Comparison of ENCODE assay signal across 1 cellular context in genomic region chr5:180071418-180072255, GRCh38.
TF ChIP-seq lines count a peak whose summit lies in the region.

Gene RNF130 (minus strand): TSS chr5:180071759. CDS start chr5:180071702, 57 bp downstream.

TF ChIP-seq in HepG2, 621 proteins besides CTCF, POLR2A, EP300 and RAD21 (continued from another document and continues in another):
- TF ChIP-seq FOXP4 (CRISPR knock-in tag; IDR thresholded peaks at IDR 0.05) (peak; percentile 73), CC2D1A (CRISPR knock-in tag; IDR thresholded peaks at IDR 0.05) (peak; percentile 98; the same call in 1 of the 2 replicates), ZNF292 (CRISPR knock-in tag; IDR thresholded peaks at IDR 0.05; ENCODE audit: borderline replicate concordance, low read depth) (no peak), CHD2 (IDR thresholded peaks at IDR 0.05; ENCODE audit: low read depth, low read length) (peak; percentile 75), NCOR1 (IDR thresholded peaks at IDR 0.05; ENCODE audit: borderline replicate concordance, low read length) (no peak), ZNF614 (CRISPR knock-in tag; IDR thresholded peaks at IDR 0.05; ENCODE audit: borderline replicate concordance) (peak; percentile 86; the same call in 1 of the 2 replicates), MTA3 (CRISPR knock-in tag; IDR thresholded peaks at IDR 0.05) (no peak), GLI4 (CRISPR knock-in tag; IDR thresholded peaks at IDR 0.05; ENCODE audit: borderline replicate concordance) (no peak), PATZ1 (CRISPR knock-in tag; IDR thresholded peaks at IDR 0.05) (peak; percentile 54), ZNF280D (CRISPR knock-in tag; IDR thresholded peaks at IDR 0.05) (no peak), ZKSCAN5 (CRISPR knock-in tag; IDR thresholded peaks at IDR 0.05) (no peak), TFDP2 (CRISPR knock-in tag; IDR thresholded peaks at IDR 0.05) (peak; percentile 97), PAF1 (CRISPR knock-in tag; IDR thresholded peaks at IDR 0.05) (no peak), SYNCRIP (IDR thresholded peaks at IDR 0.05; ENCODE audit: insufficient read depth, low read depth, low read length) (no peak), EED (CRISPR knock-in tag; IDR thresholded peaks at IDR 0.05) (peak; percentile 97), NFE2L1 (CRISPR knock-in tag; IDR thresholded peaks at IDR 0.05; ENCODE audit: borderline replicate concordance) (0 out of 2 replicates have a peak, but pooled peaks have one; percentile 81), CENPX (CRISPR knock-in tag; IDR thresholded peaks at IDR 0.05) (no peak), UBTF (CRISPR knock-in tag; IDR thresholded peaks at IDR 0.05) (peak; percentile 59; the same call in 1 of the 2 replicates), NFE2L2 (IDR thresholded peaks at IDR 0.05; ENCODE audit: low read length) (no peak), ZUFSP (CRISPR knock-in tag; IDR thresholded peaks at IDR 0.05; ENCODE audit: borderline replicate concordance) (0 out of 2 replicates have a peak, but pooled peaks have one; percentile 57), KAT7 (CRISPR knock-in tag; IDR thresholded peaks at IDR 0.05; ENCODE audit: borderline replicate concordance) (0 out of 2 replicates have a peak, but pooled peaks have one; percentile 44), ERF (CRISPR knock-in tag; IDR thresholded peaks at IDR 0.05) (peak; percentile 99), ZNF597 (CRISPR knock-in tag; IDR thresholded peaks at IDR 0.05) (no peak), TEAD3 (CRISPR knock-in tag; optimal IDR thresholded peaks at IDR 0.05; ENCODE audit: borderline replicate concordance) (peak; percentile 74), ZSCAN22 (CRISPR knock-in tag; IDR thresholded peaks at IDR 0.05) (peak; percentile 62; the same call in 1 of the 2 replicates), SALL2 (CRISPR knock-in tag; IDR thresholded peaks at IDR 0.05) (peak; percentile 93), ZNF260 (CRISPR knock-in tag; IDR thresholded peaks at IDR 0.05; ENCODE audit: borderline replicate concordance, low read depth) (no peak), TBP (CRISPR knock-in tag; IDR thresholded peaks at IDR 0.05) (no peak), ZNF570 (CRISPR knock-in tag; IDR thresholded peaks at IDR 0.05; ENCODE audit: borderline replicate concordance) (peak; percentile 75; the same call in 1 of the 2 replicates), SOX6 (IDR thresholded peaks at IDR 0.05) (no peak), SOX6 (CRISPR knock-in tag; IDR thresholded peaks at IDR 0.05) (peak; percentile 37; the same call in 1 of the 2 replicates), ZNF280B (CRISPR knock-in tag; IDR thresholded peaks at IDR 0.05; ENCODE audit: borderline replicate concordance) (peak; percentile 99), ZNF432 (CRISPR knock-in tag; IDR thresholded peaks at IDR 0.05; ENCODE audit: borderline replicate concordance) (no peak), MED13 (CRISPR knock-in tag; IDR thresholded peaks at IDR 0.05) (peak; percentile 93; the same call in 1 of the 2 replicates), ZNF549 (CRISPR knock-in tag; IDR thresholded peaks at IDR 0.05) (0 out of 2 replicates have a peak, but pooled peaks have one; percentile 21), PTBP1 (IDR thresholded peaks at IDR 0.05; ENCODE audit: low read depth, low read length, poor library complexity, severe bottlenecking) (peak; percentile 82), CSRNP1 (CRISPR knock-in tag; IDR thresholded peaks at IDR 0.05) (peak; percentile 96), ZMYM3 (CRISPR knock-in tag; IDR thresholded peaks at IDR 0.05) (peak; percentile 29; the same call in 1 of the 2 replicates), SATB2 (CRISPR knock-in tag; IDR thresholded peaks at IDR 0.05) (peak; percentile 99), JUND (CRISPR knock-in tag; IDR thresholded peaks at IDR 0.05) (no peak), SNAPC2 (CRISPR knock-in tag; IDR thresholded peaks at IDR 0.05) (peak; percentile 94; the same call in 1 of the 2 replicates), KDM6A (CRISPR knock-in tag; IDR thresholded peaks at IDR 0.05; ENCODE audit: low read depth) (no peak), ZNF616 (CRISPR knock-in tag; IDR thresholded peaks at IDR 0.05; ENCODE audit: low read depth) (peak; percentile 98), FOXK2 (IDR thresholded peaks at IDR 0.05) (no peak), FOXA3 (CRISPR knock-in tag; IDR thresholded peaks at IDR 0.05) (peak; percentile 61), ZNF572 (CRISPR knock-in tag; IDR thresholded peaks at IDR 0.05) (no peak), ZNF644 (CRISPR knock-in tag; IDR thresholded peaks at IDR 0.05; ENCODE audit: low read depth) (no peak), SIN3A (IDR thresholded peaks at IDR 0.05; ENCODE audit: borderline replicate concordance, low read depth, low read length) (peak; percentile 45; the same call in 1 of the 2 replicates), CAMTA2 (CRISPR knock-in tag; IDR thresholded peaks at IDR 0.05; ENCODE audit: borderline replicate concordance) (peak; percentile 48; the same call in 1 of the 2 replicates), SMAD3 (CRISPR knock-in tag; IDR thresholded peaks at IDR 0.05) (peak; percentile 91), HIVEP1 (CRISPR knock-in tag; IDR thresholded peaks at IDR 0.05) (peak; percentile 2; the same call in 1 of the 2 replicates), CEBPG (CRISPR knock-in tag; IDR thresholded peaks at IDR 0.05) (peak; percentile 32; the same call in 1 of the 2 replicates), NFKBIZ (CRISPR knock-in tag; IDR thresholded peaks at IDR 0.05) (peak; percentile 96; the same call in 1 of the 2 replicates)
